In genomic region chr3:149085828-149086231, GRCh38 we compare ENCODE assay signal across 1 cellular context.
TF ChIP-seq lines count a peak whose summit lies in the region.

No MANE protein-coding gene starts in this region.

TF ChIP-seq in HCT116, 20 proteins besides CTCF, POLR2A, EP300 and RAD21 (continued from another document):
- TF ChIP-seq SRF (IDR thresholded peaks at IDR 0.05; ENCODE audit: low read depth) (no peak), ZNF274 (IDR thresholded peaks at IDR 0.05; ENCODE audit: low read depth, low read length) (no peak), EGR1 (IDR thresholded peaks at IDR 0.05; ENCODE audit: low read depth) (no peak), EZH2phosphoT487 (IDR thresholded peaks at IDR 0.05; ENCODE audit: borderline replicate concordance) (no peak), YY1 (IDR thresholded peaks at IDR 0.05; ENCODE audit: extremely low read depth, insufficient replicate concordance, low read depth, low read length) (no peak), FOSL1 (IDR thresholded peaks at IDR 0.05; ENCODE audit: low read depth) (no peak), TCF7L2 (IDR thresholded peaks at IDR 0.05; ENCODE audit: borderline replicate concordance, extremely low read depth, insufficient read depth, insufficient read length) (no peak)
